In genomic region chr12:87329076-87329863, GRCh38 we compare ENCODE assay signal across 25 cellular contexts.
"Had no signal": no experiment of that assay in that cellular context is flagged by ENCODE, and none has a peak within 500 bp of the region (broad histone marks: within the 10 kb centered on the region; RNA-seq: fewer than 3 reads in every experiment).

No MANE protein-coding gene starts in this region.

- H3K36me3 ChIP-seq: ovary, spleen, thyroid gland had no signal

- H3K27me3 Mint-ChIP-seq: dendritic cell treated with granulocyte-macrophage colony-stimulating factor and Interleukin-4, amounts not matched to agents 40 ng/mL and 50 ng/mL, for 4 days; memory B cell; naive B cell; natural killer cell treated with Interleukin-12 subunit alpha and Interleukin-12 subunit beta and Interleukin-15 and Interleukin-18, amount 100 ng/mL, for 72 hours; stimulated activated naive B cell treated with anti-CD40 and anti-IgM and Interleukin-4, amounts not matched to agents 10 μg/mL and 1 μg/mL and 100 μg/mL, for 72 hours; stimulated activated naive CD8-positive, alpha-beta T cell treated with anti-CD3 and anti-CD28 coated beads, Interleukin-15, Interleukin-2, amounts not matched to agents 100 ng/mL and 50 ng/mL, for 24 hours; type B pancreatic cell had no signal

- H3K9me3 Mint-ChIP-seq: dendritic cell treated with granulocyte-macrophage colony-stimulating factor and Interleukin-4, amounts not matched to agents 40 ng/mL and 50 ng/mL, for 4 days; memory B cell; natural killer cell treated with Interleukin-12 subunit alpha and Interleukin-12 subunit beta and Interleukin-15 and Interleukin-18, amount 100 ng/mL, for 72 hours; stimulated activated naive CD8-positive, alpha-beta T cell treated with anti-CD3 and anti-CD28 coated beads, Interleukin-15, Interleukin-2, amounts not matched to agents 100 ng/mL and 50 ng/mL, for 24 hours; type B pancreatic cell had no signal

- H3K4me3 Mint-ChIP-seq: dendritic cell treated with granulocyte-macrophage colony-stimulating factor and Interleukin-4, amounts not matched to agents 40 ng/mL and 50 ng/mL, for 4 days; endodermal cell; memory B cell; naive B cell; natural killer cell treated with Interleukin-12 subunit alpha and Interleukin-12 subunit beta and Interleukin-15 and Interleukin-18, amount 100 ng/mL, for 72 hours; stimulated activated naive B cell treated with anti-CD40 and anti-IgM and Interleukin-4, amounts not matched to agents 10 μg/mL and 1 μg/mL and 100 μg/mL, for 72 hours; stimulated activated naive CD8-positive, alpha-beta T cell treated with anti-CD3 and anti-CD28 coated beads, Interleukin-15, Interleukin-2, amounts not matched to agents 100 ng/mL and 50 ng/mL, for 24 hours; type B pancreatic cell had no signal

- H3K4me1 ChIP-seq: psoas muscle, thyroid gland had no signal

- H3K9me3 ChIP-seq: mucosa of descending colon, ovary, psoas muscle, thyroid gland had no signal

- H3K27me3 ChIP-seq: hepatocyte, ovary, spleen, thyroid gland had no signal

- ATAC-seq: esophagus mucosa; left lobe of liver; mucosa of descending colon; natural killer cell treated with Interleukin-12 subunit alpha and Interleukin-12 subunit beta and Interleukin-15 and Interleukin-18, amount 100 ng/mL, for 72 hours; psoas muscle; right cardiac atrium; stimulated activated naive B cell treated with anti-CD40 and anti-IgM and Interleukin-4, amounts not matched to agents 10 μg/mL and 1 μg/mL and 100 μg/mL, for 72 hours had no signal

- H3K36me3 Mint-ChIP-seq: memory B cell; naive B cell; natural killer cell treated with Interleukin-12 subunit alpha and Interleukin-12 subunit beta and Interleukin-15 and Interleukin-18, amount 100 ng/mL, for 72 hours; stimulated activated naive B cell treated with anti-CD40 and anti-IgM and Interleukin-4, amounts not matched to agents 10 μg/mL and 1 μg/mL and 100 μg/mL, for 72 hours; type B pancreatic cell had no signal

- H3K27ac Mint-ChIP-seq: dendritic cell treated with granulocyte-macrophage colony-stimulating factor and Interleukin-4, amounts not matched to agents 40 ng/mL and 50 ng/mL, for 4 days; endodermal cell; memory B cell; naive B cell; natural killer cell treated with Interleukin-12 subunit alpha and Interleukin-12 subunit beta and Interleukin-15 and Interleukin-18, amount 100 ng/mL, for 72 hours; stimulated activated naive B cell treated with anti-CD40 and anti-IgM and Interleukin-4, amounts not matched to agents 10 μg/mL and 1 μg/mL and 100 μg/mL, for 72 hours; stimulated activated naive CD8-positive, alpha-beta T cell treated with anti-CD3 and anti-CD28 coated beads, Interleukin-15, Interleukin-2, amounts not matched to agents 100 ng/mL and 50 ng/mL, for 24 hours; type B pancreatic cell had no signal

- DNase-seq: effector CD8-positive, alpha-beta T cell; endodermal cell; head of caudate nucleus; kidney; naive B cell; nucleus accumbens; ovary; psoas muscle; spleen; stimulated activated CD4-positive, alpha-beta T cell treated with anti-CD3 and anti-CD28 coated beads, Interleukin-4, amount 100 ng/mL, for 4 hours; stimulated activated naive B cell treated with anti-CD40 and anti-IgM and Interleukin-4, amounts not matched to agents 10 μg/mL and 1 μg/mL and 100 μg/mL, for 72 hours; thyroid gland had no signal

- H3K4me3 ChIP-seq: hepatocyte, lung, mucosa of descending colon, ovary, psoas muscle, skin epidermis, spleen, thyroid gland had no signal

- H3K27ac ChIP-seq: epithelial cell of prostate, hepatocyte, ovary, psoas muscle, skin epidermis, spleen, thyroid gland had no signal
